Comparison of ENCODE assay signal across 18 cellular contexts in the genomic region with DNA sequence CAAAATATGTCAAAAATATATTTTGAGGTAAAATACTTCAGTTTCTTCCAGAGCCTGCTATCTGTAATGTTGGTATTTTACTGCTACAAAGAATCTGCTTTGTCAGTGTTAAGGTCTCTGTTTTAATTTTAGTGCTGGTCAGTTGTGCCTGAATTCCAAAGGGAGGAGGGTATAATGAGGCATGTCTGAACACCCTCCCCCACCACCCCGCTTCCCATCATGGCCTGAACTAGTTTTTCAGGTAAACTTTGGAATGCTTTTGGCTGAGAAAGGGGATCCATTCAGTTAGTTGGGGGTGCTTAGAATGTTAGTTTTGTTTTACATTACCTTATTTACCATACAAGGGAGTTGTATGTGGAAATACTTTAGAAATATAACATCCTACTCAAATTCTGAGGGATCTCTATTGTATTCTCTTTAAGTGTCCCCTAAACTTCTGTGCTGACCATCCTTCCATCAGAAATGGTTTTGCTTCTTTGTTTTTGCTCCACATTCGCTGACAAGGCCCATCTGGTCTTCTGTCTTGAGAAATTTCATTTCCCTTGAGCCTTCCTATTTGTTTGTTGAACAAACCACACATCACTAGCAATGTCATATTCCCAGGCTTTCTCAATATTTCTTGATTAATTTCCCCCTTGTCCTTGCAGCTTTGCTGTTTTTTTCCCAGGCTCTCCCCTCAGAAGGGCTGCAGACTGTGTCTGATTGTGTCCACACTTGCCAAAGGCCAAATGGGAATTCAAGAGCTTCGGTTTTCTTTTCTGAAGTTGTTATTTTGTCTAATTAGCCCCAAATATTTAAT.
DNase-seq lines count a peak whose midpoint lies in the region; TF ChIP-seq lines count a peak whose summit lies in the region.
"Had no signal": no experiment of that assay in that cellular context is flagged by ENCODE, and none has a peak within 500 bp of the region (broad histone marks: within the 10 kb centered on the region; RNA-seq: fewer than 3 reads in every experiment).

No MANE protein-coding gene starts in this region.

- H3K36me3 ChIP-seq in smooth muscle cell (ENCODE audit: low read depth) = no peaks in the 10 kb centered on the region
- H3K36me3 ChIP-seq: thyroid gland had no signal

- DNase-seq in fibroblast of mammary gland (ENCODE audit: low read depth) (peak; percentile 81), left kidney (ENCODE audit: low read depth, low spot score) (peak; percentile 45), smooth muscle cell (lab: John Stamatoyannopoulos, UW; ENCODE audit: unreplicated experiment) (no peak), NCI-H1092 (lab: John Stamatoyannopoulos, UW) (no peak), Calu3 (no peak), NCI-H2081 (lab: John Stamatoyannopoulos, UW) (no peak)
- DNase-seq: activated CD4-positive, alpha-beta T cell treated with anti-CD3 and anti-CD28 coated beads for 48 hours; activated CD8-positive, alpha-beta memory T cell treated with anti-CD3 and anti-CD28 coated beads, Interleukin-2, amount 50 U/mL, for 4 hours; activated effector memory CD4-positive, alpha-beta T cell treated with Interleukin-2 at 50 U/mL for 16 hours; AML-193; foreskin keratinocyte; NCI-H1105; NCI-H524; occipital lobe; thyroid gland had no signal

- peak overlapping the region; percentile 10 for H3K27ac ChIP-seq in angular gyrus (ENCODE audit: low read depth, low read length)
- no peak overlapping the region for H3K27ac ChIP-seq in smooth muscle cell (ENCODE audit: low read depth)
- H3K27ac ChIP-seq: foreskin keratinocyte, KMS-11, thyroid gland had no signal

- H3K4me1 ChIP-seq in smooth muscle cell (ENCODE audit: low read depth) = no peaks in the 10 kb centered on the region
- H3K4me1 ChIP-seq: foreskin keratinocyte, thyroid gland had no signal

- no peaks in the 10 kb centered on the region for H3K4me1 Mint-ChIP-seq in Calu3 (ENCODE audit: low read depth, unreplicated experiment)
- H3K4me1 Mint-ChIP-seq: stimulated activated memory B cell treated with anti-CD40 and anti-IgM and Interleukin-4, amounts not matched to agents 10 μg/mL and 1 μg/mL and 100 μg/mL, for 72 hours had no signal

- H3K4me2 ChIP-seq in smooth muscle cell = no peak overlapping the region
- H3K4me2 ChIP-seq: KMS-11 had no signal

- H4K20me1 ChIP-seq in smooth muscle cell (ENCODE audit: low read depth) = no peaks in the 10 kb centered on the region

- BruUV-seq in Calu3 (replicated peaks; lab: Mats Ljungman, UMichigan) = no TSS peak

- CTCF ChIA-PET in Calu3 (lab: Charles Lee) = no interaction called here

- H3K27me3 ChIP-seq in smooth muscle cell (ENCODE audit: low read depth) = no peaks in the 10 kb centered on the region
- H3K27me3 ChIP-seq: foreskin keratinocyte, thyroid gland had no signal

- H3K4me3 Mint-ChIP-seq in Calu3 (ENCODE audit: low read depth, unreplicated experiment) = no peak overlapping the region
- H3K4me3 Mint-ChIP-seq: stimulated activated memory B cell treated with anti-CD40 and anti-IgM and Interleukin-4, amounts not matched to agents 10 μg/mL and 1 μg/mL and 100 μg/mL, for 72 hours had no signal

- no peak overlapping the region for H3K27ac Mint-ChIP-seq in Calu3 (ENCODE audit: unreplicated experiment)
- H3K27ac Mint-ChIP-seq: stimulated activated memory B cell treated with anti-CD40 and anti-IgM and Interleukin-4, amounts not matched to agents 10 μg/mL and 1 μg/mL and 100 μg/mL, for 72 hours had no signal

- peak overlapping the region; percentile 46 for H2AFZ ChIP-seq in smooth muscle cell (ENCODE audit: low read depth)

- H3K9me3 ChIP-seq in smooth muscle cell (replicated peaks; ENCODE audit: low read depth) = no peaks in the 10 kb centered on the region
- H3K9me3 ChIP-seq: thyroid gland had no signal

- H3K27me3 Mint-ChIP-seq in Calu3 (ENCODE audit: unreplicated experiment) = no peaks in the 10 kb centered on the region
- H3K27me3 Mint-ChIP-seq: stimulated activated memory B cell treated with anti-CD40 and anti-IgM and Interleukin-4, amounts not matched to agents 10 μg/mL and 1 μg/mL and 100 μg/mL, for 72 hours had no signal

- TF ChIP-seq CTCF in fibroblast of mammary gland (conservative IDR thresholded peaks at IDR 0.05; ENCODE audit: control insufficient read depth, insufficient read depth, low read depth, low read length) = no peak
- TF ChIP-seq CTCF in smooth muscle cell (IDR thresholded peaks at IDR 0.05; ENCODE audit: borderline replicate concordance, insufficient read depth, poor library complexity, severe bottlenecking) = no peak
- no peak for TF ChIP-seq CTCF in Calu3 (IDR thresholded peaks at IDR 0.05; ENCODE audit: unreplicated experiment)

- no peaks in the 10 kb centered on the region for H3K79me2 ChIP-seq in smooth muscle cell (ENCODE audit: low read depth)

- H3K9me3 Mint-ChIP-seq in Calu3 (ENCODE audit: low read depth, unreplicated experiment) = peaks cover 3% of the 10 kb centered on the region

- H3K36me3 Mint-ChIP-seq in Calu3 (ENCODE audit: insufficient read depth, unreplicated experiment) = no peaks in the 10 kb centered on the region
- H3K36me3 Mint-ChIP-seq: stimulated activated memory B cell treated with anti-CD40 and anti-IgM and Interleukin-4, amounts not matched to agents 10 μg/mL and 1 μg/mL and 100 μg/mL, for 72 hours had no signal

- intact Hi-C loops in Calu3 (cut with micrococcal nuclease; ENCODE audit: unreplicated experiment) = no loop called here

- H3K4me3 ChIP-seq in fibroblast of mammary gland (ENCODE audit: control insufficient read depth, low read depth, low read length) = no peak overlapping the region
- no peak overlapping the region for H3K4me3 ChIP-seq in smooth muscle cell
- H3K4me3 ChIP-seq: thyroid gland had no signal

- 70% methylated on average over 3 of the region's 3 CpGs for WGBS in smooth muscle cell (ENCODE audit: low lambda C conversion rate)

- no peak overlapping the region for H3K9ac ChIP-seq in smooth muscle cell (ENCODE audit: low read depth)
- H3K9ac ChIP-seq: KMS-11 had no signal

- no peaks in the 10 kb centered on the region for H3F3A ChIP-seq in smooth muscle cell (ENCODE audit: low read depth)

Comparison
In these comparisons a context has a peak if more than half of its experiments do, and no peak if none do; other contexts are left out.
1. DNase-seq: peak in fibroblast of mammary gland (single experiment) and left kidney (single experiment); none in smooth muscle cell (single experiment), NCI-H1092 (single experiment), Calu3 (single experiment) and NCI-H2081 (0 of 2).